Comparison of ENCODE assay signal across 8 cellular contexts in the genomic region with DNA sequence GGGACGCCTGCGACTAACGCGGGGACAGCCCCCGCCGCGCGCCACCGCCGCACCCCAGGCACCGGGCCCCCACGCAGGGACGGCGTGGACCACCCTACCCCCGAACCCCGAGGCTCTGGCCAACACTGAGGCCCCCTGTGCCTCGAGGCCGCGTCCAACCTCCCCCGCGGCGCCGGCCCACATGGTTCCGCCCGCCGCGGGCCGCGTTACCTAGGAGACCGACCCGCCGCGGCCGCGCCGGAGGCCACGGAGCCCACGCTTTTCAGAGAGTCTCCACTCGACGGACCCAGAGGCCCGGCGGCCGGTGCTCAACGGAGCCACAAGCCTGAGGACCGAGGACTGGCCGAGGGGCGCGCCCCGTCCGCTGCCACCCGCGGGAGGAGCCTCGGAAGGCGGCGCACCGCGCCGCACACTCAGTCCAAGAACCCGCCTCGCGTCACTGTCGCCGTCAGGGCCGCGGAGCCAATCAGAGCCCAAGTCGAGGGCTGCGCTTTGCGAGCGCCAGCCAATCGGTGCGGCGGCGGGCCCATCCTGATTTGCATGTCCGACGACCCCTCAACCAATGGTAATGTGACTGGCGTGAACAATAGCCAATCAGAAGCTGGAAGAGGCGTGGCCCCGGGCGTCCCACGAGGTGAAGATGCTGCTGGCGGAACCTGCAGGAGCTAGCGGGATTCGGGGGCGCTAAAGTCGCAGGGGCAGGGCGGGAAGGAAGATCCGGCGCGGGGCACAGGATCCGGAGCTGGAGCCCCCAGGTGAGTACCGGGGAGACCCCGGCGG.
DNase-seq lines count a peak whose midpoint lies in the region; ATAC-seq and TF ChIP-seq lines count a peak whose summit lies in the region.

NPHP4 (minus strand) TSS at position 392 of the 780 bp plus-strand sequence. CDS start 6,136 bp downstream, outside the sequence.

- ATAC-seq in HG03196 (IDR thresholded peaks at IDR 0.05; ENCODE audit: unreplicated experiment): peak; percentile 88
- peak; percentile 91 for ATAC-seq in central memory CD8-positive, alpha-beta T cell (replicated peaks; ENCODE audit: extremely low read depth, poor library complexity, severe bottlenecking)

- peak within 1 kb of the TSS; percentile 88 for H3K4me3 Mint-ChIP-seq in central memory CD8-positive, alpha-beta T cell

- H3K27me3 Mint-ChIP-seq in central memory CD8-positive, alpha-beta T cell: no peaks in the 10 kb centered on the region

- peaks cover 50% of the 10 kb centered on the region for H3K4me1 Mint-ChIP-seq in central memory CD8-positive, alpha-beta T cell

- DNase-seq in AG08396 (ENCODE audit: low spot score) (peak; percentile 100), NCI-H446 (lab: John Stamatoyannopoulos, UW) (peak; percentile 99 to 100), iris pigment epithelial cell (ENCODE audit: low read depth) (peak; percentile 100)
- DNase-seq in activated CD4-positive, CD25-positive, alpha-beta regulatory T cell treated with anti-CD3 and anti-CD28 coated beads, Interleukin-2, amount 50 U/mL, for 16 hours (ENCODE audit: low read depth, low spot score): peak; percentile 99
- DNase-seq in central memory CD8-positive, alpha-beta T cell (ENCODE audit: low spot score in 2 of 2): peak; percentile 98 to 99
- DNase-seq in stimulated activated CD4-positive, alpha-beta T cell treated with anti-CD3 and anti-CD28 coated beads, Interleukin-12 subunit alpha, Interleukin-12 subunit beta, amount 100 ng/mL, for 24 hours (ENCODE audit: low read depth in 2 of 2): peak; percentile 98 to 100

- in situ Hi-C loops in GM18951 (cut with MboI; ENCODE audit: low sequenced_read_pairs, unreplicated experiment): no loop called here

- peak; percentile 69 for TF ChIP-seq POLR2A in GM18951 (IDR thresholded peaks at IDR 0.05; ENCODE audit: extremely low read depth, insufficient read depth, insufficient read length)

- H3K9me3 Mint-ChIP-seq in central memory CD8-positive, alpha-beta T cell: no peaks in the 10 kb centered on the region

- peaks cover 20% of the 10 kb centered on the region for H3K36me3 Mint-ChIP-seq in central memory CD8-positive, alpha-beta T cell (ENCODE audit: insufficient read depth)

- H3K27ac Mint-ChIP-seq in central memory CD8-positive, alpha-beta T cell (ENCODE audit: low read depth): peak within 1 kb of the TSS; percentile 93

Comparison
In these comparisons a context has a peak if more than half of its experiments do, and no peak if none do; other contexts are left out.
1. Peak in every context shown above with its lines: DNase-seq and ATAC-seq.